ENCODE assay signal across 20 cellular contexts in the genomic region with DNA sequence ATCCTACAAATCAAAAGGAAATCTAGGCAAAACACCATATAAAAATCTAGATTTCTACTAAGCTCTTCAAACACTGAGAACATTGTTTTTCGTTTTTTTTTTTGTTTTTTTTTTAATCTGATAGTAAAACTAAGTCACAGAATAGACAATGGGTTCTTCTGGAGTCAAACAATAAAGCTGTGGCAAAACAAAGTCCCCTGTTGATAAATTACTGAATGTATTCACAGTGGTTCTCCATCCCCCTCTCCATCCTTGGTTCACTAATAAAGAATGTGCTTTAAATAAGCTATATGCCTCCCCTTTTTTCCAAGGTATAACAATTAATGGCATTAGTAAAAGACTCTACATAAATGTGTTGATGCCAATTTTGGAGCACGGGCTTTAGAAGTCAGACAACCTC.
"Had no signal": no experiment of that assay in that cellular context is flagged by ENCODE, and none has a peak within 500 bp of the region (broad histone marks: within the 10 kb centered on the region; RNA-seq: fewer than 3 reads in every experiment).

No MANE protein-coding gene starts in this region.

- H3K9me3 ChIP-seq: left ventricle myocardium inferior, psoas muscle, tibial nerve had no signal

- H3K27me3 Mint-ChIP-seq: dendritic cell treated with granulocyte-macrophage colony-stimulating factor and Interleukin-4, amounts not matched to agents 40 ng/mL and 50 ng/mL, for 4 days had no signal

- ATAC-seq: foreskin keratinocyte, natural killer cell, psoas muscle, right cardiac atrium had no signal

- H3K4me1 Mint-ChIP-seq: activated naive CD4-positive, alpha-beta T cell treated with anti-CD3 and anti-CD28 coated beads, Interleukin-2, amount 10 ng/mL, durations not matched to agents 7 days and 5 days had no signal

- H3K36me3 Mint-ChIP-seq: activated CD4-positive, alpha-beta memory T cell treated with anti-CD3 and anti-CD28 coated beads for 36 hours; activated naive CD4-positive, alpha-beta T cell treated with anti-CD3 and anti-CD28 coated beads, Interleukin-2, amount 10 ng/mL, durations not matched to agents 7 days and 5 days; mesothelial cell of epicardium; natural killer cell had no signal

- H3K4me3 Mint-ChIP-seq: activated naive CD4-positive, alpha-beta T cell treated with anti-CD3 and anti-CD28 coated beads, Interleukin-2, amount 10 ng/mL, durations not matched to agents 7 days and 5 days; dendritic cell treated with granulocyte-macrophage colony-stimulating factor and Interleukin-4, amounts not matched to agents 40 ng/mL and 50 ng/mL, for 4 days; immature natural killer cell; mesothelial cell of epicardium; natural killer cell had no signal

- DNase-seq: activated CD4-positive, alpha-beta memory T cell treated with anti-CD3 and anti-CD28 coated beads for 36 hours; activated CD4-positive, alpha-beta T cell treated with anti-CD3 and anti-CD28 coated beads for 4 hours; activated CD4-positive, CD25-positive, alpha-beta regulatory T cell; activated effector memory CD4-positive, alpha-beta T cell treated with anti-CD3 and anti-CD28 coated beads, Interleukin-2, amount 50 U/mL, for 16 hours; activated naive CD4-positive, alpha-beta T cell treated with anti-CD3 and anti-CD28 coated beads, Interleukin-2, amount 10 ng/mL, durations not matched to agents 7 days and 5 days; effector CD8-positive, alpha-beta T cell; foreskin keratinocyte; immature natural killer cell; kidney glomerular epithelial cell; left ventricle myocardium inferior; natural killer cell; psoas muscle; right cardiac atrium; stimulated activated CD4-positive, alpha-beta T cell treated with anti-CD3 and anti-CD28 coated beads, Interleukin-4, amount 100 ng/mL, for 24 hours; stimulated activated naive CD8-positive, alpha-beta T cell treated with anti-CD3 and anti-CD28 coated beads, Interleukin-15, Interleukin-2, amounts not matched to agents 100 U/mL and 50 U/mL, for 24 hours; T-helper 1 cell; T-helper 9 cell had no signal

- H3K27ac Mint-ChIP-seq: activated CD4-positive, alpha-beta memory T cell treated with anti-CD3 and anti-CD28 coated beads for 36 hours; activated naive CD4-positive, alpha-beta T cell treated with anti-CD3 and anti-CD28 coated beads, Interleukin-2, amount 10 ng/mL, durations not matched to agents 7 days and 5 days; dendritic cell treated with granulocyte-macrophage colony-stimulating factor and Interleukin-4, amounts not matched to agents 40 ng/mL and 50 ng/mL, for 4 days; mesothelial cell of epicardium; natural killer cell had no signal
